Comparison of ENCODE assay signal across 1 cellular context in genomic region chr1:200043330-200043668, GRCh38.
TF ChIP-seq lines count a peak whose summit lies in the region.

No MANE protein-coding gene starts in this region.

TF ChIP-seq in GM23338, 12 proteins besides CTCF, POLR2A, EP300 and RAD21 (continued from another document):
- TF ChIP-seq REST (IDR thresholded peaks at IDR 0.05; ENCODE audit: unreplicated experiment) = no peak
- TF ChIP-seq EZH2 (IDR thresholded peaks at IDR 0.05; ENCODE audit: low read depth, unreplicated experiment) = no peak
- no peak for TF ChIP-seq NANOG (IDR thresholded peaks at IDR 0.05; ENCODE audit: borderline replicate concordance)
- TF ChIP-seq STAT1 (IDR thresholded peaks at IDR 0.05; ENCODE audit: unreplicated experiment) = no peak
- TF ChIP-seq POLR2AphosphoS5 (IDR thresholded peaks at IDR 0.05; ENCODE audit: low read depth) = no peak
- TF ChIP-seq EZH2phosphoT487 (IDR thresholded peaks at IDR 0.05; ENCODE audit: unreplicated experiment) = no peak
- no peak for TF ChIP-seq ZNF331 (CRISPR knock-in tag; IDR thresholded peaks at IDR 0.05; ENCODE audit: low read depth)
- TF ChIP-seq ZNF114 (CRISPR knock-in tag; IDR thresholded peaks at IDR 0.05) = no peak
